In genomic region chr3:127800508-127800907, GRCh38 we compare ENCODE assay signal across 10 cellular contexts. TPM values are rescaled to one million over a fixed set of nuclear protein-coding genes. Genes with fewer than 3 reads are reported as not detected.
DNase-seq lines count a peak whose midpoint lies in the region; ATAC-seq, FAIRE-seq and TF ChIP-seq lines count a peak whose summit lies in the region.
"Had no signal": no experiment of that assay in that cellular context is flagged by ENCODE, and none has a peak within 500 bp of the region (broad histone marks: within the 10 kb centered on the region; RNA-seq: fewer than 3 reads in every experiment).

No MANE protein-coding gene starts in this region.

- no peak for TF ChIP-seq CTCF in spleen (IDR thresholded peaks at IDR 0.05 in 8 of 11, conservative IDR thresholded peaks at IDR 0.05 in 3 of 11)

- intact Hi-C loops in activated T-helper 2 cell treated with anti-CD3 and anti-CD28 coated beads, Interferon-gamma antibody, Interleukin-2, Interleukin-4, amounts not matched to agents 10 μg/mL and 5 μg/mL and 100 μg/mL, durations not matched to agents 14 hours and 24 hours and 36 hours (cut with micrococcal nuclease): loop anchor here (5.0 kb wide), 1 partner anchor 48 kb away; no protein-coding TSS in a partner anchor
- intact Hi-C loops in spleen (cut with DNase I; ENCODE audit: low total_unique reads): no loop called here

- DNase-seq in activated CD4-positive, alpha-beta T cell treated with anti-CD3 and anti-CD28 coated beads, Interleukin-2, amount 10 ng/mL, durations not matched to agents 7 days and 5 days: peak; percentile 40
- no peak for DNase-seq in activated CD4-positive, alpha-beta T cell treated with anti-CD3 and anti-CD28 coated beads, Interleukin-2, amount 50 U/mL, for 1 hour
- DNase-seq in HT1080 (ENCODE audit: low read depth): peak; percentile 92
- peak; percentile 32 for DNase-seq in activated T-helper 2 cell treated with anti-CD3 and anti-CD28 coated beads, Interferon-gamma antibody, Interleukin-2, Interleukin-4, amounts not matched to agents 10 μg/mL and 5 μg/mL and 100 μg/mL, durations not matched to agents 14 hours and 24 hours and 36 hours (ENCODE audit: low spot score)
- peak; percentile 25 for DNase-seq in spleen
- DNase-seq in HTR-8/SVneo (ENCODE audit: insufficient read length, low spot score): no peak
- DNase-seq in NCI-H1930 (lab: John Stamatoyannopoulos, UW): no peak
- DNase-seq: head of caudate nucleus; stimulated activated CD4-positive, alpha-beta T cell treated with anti-CD3 and anti-CD28 coated beads, Interleukin-4, amount 100 ng/mL, for 24 hours had no signal

- POLR2A ChIA-PET in activated CD4-positive, alpha-beta T cell treated with anti-CD3 and anti-CD28 coated beads, Interleukin-2, amount 10 ng/mL, durations not matched to agents 7 days and 5 days (lab: Charles Lee): no interaction called here

- H3K9me3 Mint-ChIP-seq in activated CD4-positive, alpha-beta T cell treated with anti-CD3 and anti-CD28 coated beads, Interleukin-2, amount 10 ng/mL, durations not matched to agents 7 days and 5 days: peaks cover 2% of the 10 kb centered on the region
- no peaks in the 10 kb centered on the region for H3K9me3 Mint-ChIP-seq in activated T-helper 2 cell treated with anti-CD3 and anti-CD28 coated beads, Interferon-gamma antibody, Interleukin-2, Interleukin-4, amounts not matched to agents 10 μg/mL and 5 μg/mL and 100 μg/mL, durations not matched to agents 14 hours and 24 hours and 36 hours

- H3K9me3 ChIP-seq in spleen: no peaks in the 10 kb centered on the region

- peaks cover 3% of the 10 kb centered on the region for H3K27me3 Mint-ChIP-seq in activated CD4-positive, alpha-beta T cell treated with anti-CD3 and anti-CD28 coated beads, Interleukin-2, amount 10 ng/mL, durations not matched to agents 7 days and 5 days
- H3K27me3 Mint-ChIP-seq in activated T-helper 2 cell treated with anti-CD3 and anti-CD28 coated beads, Interferon-gamma antibody, Interleukin-2, Interleukin-4, amounts not matched to agents 10 μg/mL and 5 μg/mL and 100 μg/mL, durations not matched to agents 14 hours and 24 hours and 36 hours (ENCODE audit: low read depth): no peaks in the 10 kb centered on the region

- no peak for ATAC-seq in HG02973 (IDR thresholded peaks at IDR 0.05; ENCODE audit: unreplicated experiment)

- H3K4me1 Mint-ChIP-seq in activated CD4-positive, alpha-beta T cell treated with anti-CD3 and anti-CD28 coated beads, Interleukin-2, amount 10 ng/mL, durations not matched to agents 7 days and 5 days: peaks cover 23% of the 10 kb centered on the region
- H3K4me1 Mint-ChIP-seq in activated T-helper 2 cell treated with anti-CD3 and anti-CD28 coated beads, Interferon-gamma antibody, Interleukin-2, Interleukin-4, amounts not matched to agents 10 μg/mL and 5 μg/mL and 100 μg/mL, durations not matched to agents 14 hours and 24 hours and 36 hours (ENCODE audit: low read depth): peaks cover 15% of the 10 kb centered on the region

- H3K4me3 Mint-ChIP-seq in activated CD4-positive, alpha-beta T cell treated with anti-CD3 and anti-CD28 coated beads, Interleukin-2, amount 10 ng/mL, durations not matched to agents 7 days and 5 days: peak overlapping the region; percentile 2
- H3K4me3 Mint-ChIP-seq in activated T-helper 2 cell treated with anti-CD3 and anti-CD28 coated beads, Interferon-gamma antibody, Interleukin-2, Interleukin-4, amounts not matched to agents 10 μg/mL and 5 μg/mL and 100 μg/mL, durations not matched to agents 14 hours and 24 hours and 36 hours (ENCODE audit: low read depth): peak overlapping the region; percentile 43

- peaks cover 0 to 45% (median 24%) of the 10 kb centered on the region in 6 donors for H3K4me1 ChIP-seq in spleen

- peaks cover 3% of the 10 kb centered on the region for H3K36me3 Mint-ChIP-seq in activated CD4-positive, alpha-beta T cell treated with anti-CD3 and anti-CD28 coated beads, Interleukin-2, amount 10 ng/mL, durations not matched to agents 7 days and 5 days (ENCODE audit: low read depth)
- H3K36me3 Mint-ChIP-seq in activated T-helper 2 cell treated with anti-CD3 and anti-CD28 coated beads, Interferon-gamma antibody, Interleukin-2, Interleukin-4, amounts not matched to agents 10 μg/mL and 5 μg/mL and 100 μg/mL, durations not matched to agents 14 hours and 24 hours and 36 hours (ENCODE audit: low read depth): peaks cover 3% of the 10 kb centered on the region

- peak overlapping the region; percentile 91 for H3K27ac Mint-ChIP-seq in activated CD4-positive, alpha-beta T cell treated with anti-CD3 and anti-CD28 coated beads, Interleukin-2, amount 10 ng/mL, durations not matched to agents 7 days and 5 days
- peak overlapping the region; percentile 94 for H3K27ac Mint-ChIP-seq in activated T-helper 2 cell treated with anti-CD3 and anti-CD28 coated beads, Interferon-gamma antibody, Interleukin-2, Interleukin-4, amounts not matched to agents 10 μg/mL and 5 μg/mL and 100 μg/mL, durations not matched to agents 14 hours and 24 hours and 36 hours

- 23 to 37% (median 26%) methylated on average over 2 of the region's 2 CpGs for WGBS in spleen, 5 donors

- TF ChIP-seq POLR2A in spleen (IDR thresholded peaks at IDR 0.05): no peak

- CTCF ChIA-PET in activated CD4-positive, alpha-beta T cell treated with anti-CD3 and anti-CD28 coated beads, Interleukin-2, amount 10 ng/mL, durations not matched to agents 7 days and 5 days (lab: Charles Lee): no interaction called here

- no peak overlapping the region for H3K4me3 ChIP-seq in spleen

- no peak for FAIRE-seq in HTR-8/SVneo (lab: Jason Lieb, UNC)

- peaks cover 0 to 8% (median 0%) of the 10 kb centered on the region in 6 donors for H3K36me3 ChIP-seq in spleen

- no peaks in the 10 kb centered on the region for H3K27me3 ChIP-seq in spleen (replicated peaks in 1 of 7)

- peak overlapping the region in 5 of 8 donors; percentile 14 to 61 (median 34) for H3K27ac ChIP-seq in spleen

RNA-seq across cellular contexts. Expression of gene MGLL, which starts 21.8 kb away (rescaled TPM):
- under 1 TPM; 0.10 to 0.25 TPM for total RNA-seq in activated CD4-positive, alpha-beta T cell treated with anti-CD3 and anti-CD28 coated beads, Interleukin-2, amount 10 ng/mL, durations not matched to agents 7 days and 5 days
- total RNA-seq in HT1080 (2014; rRNA removed; shearing (Covaris generic)): 8.7 and 10.5 TPM in 2 replicates
- 8.0 and 8.1 TPM in 2 replicates for polyA plus RNA-seq in HT1080 (2015; cell fraction: cytosol; rRNA removed)
- 4.9 and 9.9 TPM in 2 replicates for polyA plus RNA-seq in HT1080 (2015; cell fraction: nucleus; rRNA removed)
- total RNA-seq in activated T-helper 2 cell treated with anti-CD3 and anti-CD28 coated beads, Interferon-gamma antibody, Interleukin-2, Interleukin-4, amounts not matched to agents 10 μg/mL and 5 μg/mL and 100 μg/mL, durations not matched to agents 14 hours and 24 hours and 36 hours: 6.5 and 6.6 TPM in 2 replicates
- 100 to 1,000 TPM in 3 of 7 donors, 10 to 100 TPM in 4; 47.6 to 134 (median 85.9) TPM for total RNA-seq in spleen
- polyA plus RNA-seq in spleen: 10 to 100 TPM; 11.0 to 47.2 (median 15.8) TPM

Comparison
In these comparisons a context has a peak if more than half of its experiments do, and no peak if none do; other contexts are left out.
1. DNase-seq: peak in activated CD4-positive, alpha-beta T cell treated with anti-CD3 and anti-CD28 coated beads, Interleukin-2, amount 10 ng/mL, durations not matched to agents 7 days and 5 days (single experiment), HT1080 (single experiment), activated T-helper 2 cell treated with anti-CD3 and anti-CD28 coated beads, Interferon-gamma antibody, Interleukin-2, Interleukin-4, amounts not matched to agents 10 μg/mL and 5 μg/mL and 100 μg/mL, durations not matched to agents 14 hours and 24 hours and 36 hours (single experiment) and spleen (single experiment); none in activated CD4-positive, alpha-beta T cell treated with anti-CD3 and anti-CD28 coated beads, Interleukin-2, amount 50 U/mL, for 1 hour (single experiment), HTR-8/SVneo (single experiment) and NCI-H1930 (0 of 2).